ENCODE assay signal across 34 cellular contexts in genomic region chr12:109938947-109939346, GRCh38.
"Had no signal": no experiment of that assay in that cellular context is flagged by ENCODE, and none has a peak within 500 bp of the region (broad histone marks: within the 10 kb centered on the region; RNA-seq: fewer than 3 reads in every experiment).

No MANE protein-coding gene starts in this region.

- ATAC-seq: activated CD4-positive, CD25-positive, alpha-beta regulatory T cell treated with anti-CD3 and anti-CD28 coated beads, Interleukin-2, amount 50 U/mL, for 24 hours; activated CD8-positive, alpha-beta memory T cell treated with anti-CD3 and anti-CD28 coated beads, Interleukin-2, amount 10 ng/mL, durations not matched to agents 7 days and 5 days; activated CD8-positive, alpha-beta T cell treated with anti-CD3 and anti-CD28 coated beads, Interleukin-2, amount 10 ng/mL, durations not matched to agents 7 days and 5 days; activated naive CD4-positive, alpha-beta T cell treated with anti-CD3 and anti-CD28 coated beads, Interleukin-2, amount 50 U/mL, for 72 hours; foreskin keratinocyte; gastrocnemius medialis; T-helper 17 cell had no signal

- H3K27ac Mint-ChIP-seq: activated B cell treated with CpG ODN at 0.5 μM for 24 hours; activated CD4-positive, alpha-beta memory T cell treated with anti-CD3 and anti-CD28 coated beads for 36 hours; activated CD8-positive, alpha-beta memory T cell treated with anti-CD3 and anti-CD28 coated beads, Interleukin-2, amount 10 ng/mL, durations not matched to agents 7 days and 5 days; activated naive CD4-positive, alpha-beta T cell treated with anti-CD3 and anti-CD28 coated beads, Interleukin-2, amount 10 ng/mL, durations not matched to agents 7 days and 5 days; activated naive CD8-positive, alpha-beta T cell treated with anti-CD3 and anti-CD28 coated beads, Interleukin-2, amount 10 ng/mL, durations not matched to agents 7 days and 5 days; activated T-helper 1 cell treated with anti-CD3 and anti-CD28 coated beads, Interleukin-12 subunit alpha, Interleukin-12 subunit beta, Interleukin-2, Interleukin-4 antibody, amounts not matched to agents 30 ng/mL and 10 ng/mL and 1 ng/mL, durations not matched to agents 14 hours and 24 hours and 36 hours; brain; endodermal cell had no signal

- H3K9me3 Mint-ChIP-seq: activated B cell treated with CpG ODN at 0.5 μM for 24 hours; activated CD4-positive, alpha-beta memory T cell treated with anti-CD3 and anti-CD28 coated beads for 36 hours; activated naive CD4-positive, alpha-beta T cell treated with anti-CD3 and anti-CD28 coated beads, Interleukin-2, amount 10 ng/mL, durations not matched to agents 7 days and 5 days; activated naive CD4-positive, alpha-beta T cell treated with anti-CD3 and anti-CD28 coated beads, Interleukin-2, amount 50 U/mL, for 72 hours; activated naive CD8-positive, alpha-beta T cell treated with anti-CD3 and anti-CD28 coated beads, Interleukin-2, amount 10 ng/mL, durations not matched to agents 7 days and 5 days; activated T-helper 1 cell treated with anti-CD3 and anti-CD28 coated beads, Interleukin-12 subunit alpha, Interleukin-12 subunit beta, Interleukin-2, Interleukin-4 antibody, amounts not matched to agents 30 ng/mL and 10 ng/mL and 1 ng/mL, durations not matched to agents 14 hours and 24 hours and 36 hours; brain; endodermal cell; T-helper 2 cell treated with Interferon-gamma antibody and Interleukin-4, amounts not matched to agents 5 μg/mL and 100 μg/mL, for 36 hours had no signal

- H3K4me1 Mint-ChIP-seq: activated CD8-positive, alpha-beta memory T cell treated with anti-CD3 and anti-CD28 coated beads, Interleukin-2, amount 10 ng/mL, durations not matched to agents 7 days and 5 days; activated naive CD4-positive, alpha-beta T cell treated with anti-CD3 and anti-CD28 coated beads, Interleukin-2, amount 10 ng/mL, durations not matched to agents 7 days and 5 days; activated naive CD8-positive, alpha-beta T cell treated with anti-CD3 and anti-CD28 coated beads, Interleukin-2, amount 10 ng/mL, durations not matched to agents 7 days and 5 days; brain; endodermal cell had no signal

- H3K4me1 ChIP-seq: ascending aorta, breast epithelium, foreskin keratinocyte, gastrocnemius medialis had no signal

- H3K4me3 ChIP-seq: ascending aorta, breast epithelium, cardiac muscle cell, colonic mucosa, esophagus muscularis mucosa, gastrocnemius medialis had no signal

- H3K9me3 ChIP-seq: ascending aorta, breast epithelium, colonic mucosa, esophagus muscularis mucosa, gastrocnemius medialis had no signal

- H3K4me3 Mint-ChIP-seq: activated B cell treated with CpG ODN at 0.5 μM for 24 hours; activated CD4-positive, alpha-beta memory T cell treated with anti-CD3 and anti-CD28 coated beads for 36 hours; activated CD8-positive, alpha-beta memory T cell treated with anti-CD3 and anti-CD28 coated beads, Interleukin-2, amount 10 ng/mL, durations not matched to agents 7 days and 5 days; activated CD8-positive, alpha-beta T cell treated with anti-CD3 and anti-CD28 coated beads, Interleukin-2, amount 10 ng/mL, durations not matched to agents 7 days and 5 days; activated naive CD4-positive, alpha-beta T cell treated with anti-CD3 and anti-CD28 coated beads, Interleukin-2, amount 10 ng/mL, durations not matched to agents 7 days and 5 days; activated naive CD8-positive, alpha-beta T cell treated with anti-CD3 and anti-CD28 coated beads, Interleukin-2, amount 10 ng/mL, durations not matched to agents 7 days and 5 days; activated T-helper 1 cell treated with anti-CD3 and anti-CD28 coated beads, Interleukin-12 subunit alpha, Interleukin-12 subunit beta, Interleukin-2, Interleukin-4 antibody, amounts not matched to agents 30 ng/mL and 10 ng/mL and 1 ng/mL, durations not matched to agents 14 hours and 24 hours and 36 hours; brain; endodermal cell; T-helper 17 cell; T-helper 2 cell treated with Interferon-gamma antibody and Interleukin-4, amounts not matched to agents 5 μg/mL and 100 μg/mL, for 36 hours had no signal

- H3K27me3 ChIP-seq: ascending aorta, breast epithelium, cardiac muscle cell, colonic mucosa, esophagus muscularis mucosa, foreskin keratinocyte, gastrocnemius medialis had no signal

- H3K27ac ChIP-seq: ascending aorta, breast epithelium, cardiac muscle cell, colonic mucosa, esophagus muscularis mucosa, foreskin keratinocyte, gastrocnemius medialis, WERI-Rb-1 had no signal

- H3K27me3 Mint-ChIP-seq: activated B cell treated with CpG ODN at 0.5 μM for 24 hours; activated CD4-positive, alpha-beta memory T cell treated with anti-CD3 and anti-CD28 coated beads for 36 hours; activated CD8-positive, alpha-beta memory T cell treated with anti-CD3 and anti-CD28 coated beads, Interleukin-2, amount 10 ng/mL, durations not matched to agents 7 days and 5 days; activated naive CD4-positive, alpha-beta T cell treated with anti-CD3 and anti-CD28 coated beads, Interleukin-2, amount 10 ng/mL, durations not matched to agents 7 days and 5 days; activated naive CD8-positive, alpha-beta T cell treated with anti-CD3 and anti-CD28 coated beads, Interleukin-2, amount 10 ng/mL, durations not matched to agents 7 days and 5 days; brain; T-helper 17 cell had no signal

- DNase-seq: activated B cell treated with CpG ODN at 0.5 μM for 24 hours; activated CD4-positive, alpha-beta memory T cell treated with anti-CD3 and anti-CD28 coated beads for 36 hours; activated CD4-positive, alpha-beta T cell treated with anti-CD3 and anti-CD28 coated beads for 48 hours; activated CD8-positive, alpha-beta memory T cell treated with anti-CD3 and anti-CD28 coated beads, Interleukin-2, amount 10 ng/mL, durations not matched to agents 7 days and 5 days; activated CD8-positive, alpha-beta memory T cell treated with anti-CD3 and anti-CD28 coated beads, Interleukin-2, amount 50 U/mL, for 4 hours; activated CD8-positive, alpha-beta T cell treated with anti-CD3 and anti-CD28 coated beads, Interleukin-2, amount 10 ng/mL, durations not matched to agents 7 days and 5 days; activated gamma-delta T cell; activated naive CD4-positive, alpha-beta T cell; activated naive CD4-positive, alpha-beta T cell treated with anti-CD3 and anti-CD28 coated beads, Interleukin-2, amount 10 ng/mL, durations not matched to agents 7 days and 5 days; activated naive CD8-positive, alpha-beta T cell treated with anti-CD3 and anti-CD28 coated beads, Interleukin-2, amount 10 ng/mL, durations not matched to agents 7 days and 5 days; activated T-cell treated with anti-CD3 and anti-CD28 coated beads, Interleukin-2, amount 50 U/mL, for 1 hour; activated T-cell treated with anti-CD3 and anti-CD28 coated beads, Interleukin-2, amount 50 U/mL, for 48 hours; central memory CD4-positive, alpha-beta T cell; cerebellar nuclear complex; colonic mucosa; effector memory CD4-positive, alpha-beta T cell; endodermal cell; erythroblast; foreskin keratinocyte; gastrocnemius medialis; glutamatergic neuron; T-helper 1 cell; T-helper 17 cell; T1000; WERI-Rb-1 had no signal

- H3K36me3 ChIP-seq: breast epithelium, colonic mucosa had no signal
